6 cellular contexts compared by ENCODE assay signal in the genomic region with DNA sequence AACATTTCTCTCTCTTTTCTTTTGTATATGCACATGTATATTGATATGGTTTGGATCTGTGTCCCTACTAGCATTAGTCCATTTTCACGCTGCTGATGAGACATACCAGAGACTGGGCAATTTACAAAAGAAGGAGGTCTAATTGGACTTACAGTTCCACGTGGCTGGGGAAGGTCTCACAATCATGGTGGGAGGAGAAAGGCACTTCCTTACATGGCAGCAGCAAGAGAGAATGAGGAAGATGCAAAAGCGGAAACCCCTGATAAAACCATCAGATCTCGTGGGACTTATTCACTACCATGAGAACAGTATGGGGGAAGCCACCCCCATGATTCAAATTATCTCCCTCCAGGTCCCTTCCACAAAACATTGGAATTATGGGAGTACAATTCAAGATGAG. TPM values are rescaled to one million over a fixed set of nuclear protein-coding genes. Genes with fewer than 3 reads are reported as not detected.
"Had no signal": no experiment of that assay in that cellular context is flagged by ENCODE, and none has a peak within 500 bp of the region (broad histone marks: within the 10 kb centered on the region; RNA-seq: fewer than 3 reads in every experiment).

No MANE protein-coding gene starts in this region.

RNA-seq across cellular contexts. Expression of a gene that starts 13.5 kb away (rescaled TPM):
- total RNA-seq: M059J, NCI-H460, OCI-LY7, PC-3, SJSA1, T-cell had no signal
